Comparison of ENCODE assay signal across 11 cellular contexts in genomic region chr1:202374077-202374476, GRCh38.
"Had no signal": no experiment of that assay in that cellular context is flagged by ENCODE, and none has a peak within 500 bp of the region (broad histone marks: within the 10 kb centered on the region; RNA-seq: fewer than 3 reads in every experiment).

No MANE protein-coding gene starts in this region.

- H3K4me1 ChIP-seq: testis, upper lobe of right lung had no signal

- H3K9me3 ChIP-seq: testis, upper lobe of right lung had no signal

- H3K36me3 ChIP-seq: upper lobe of right lung had no signal

- DNase-seq: activated CD4-positive, alpha-beta T cell treated with anti-CD3 and anti-CD28 coated beads, Interleukin-2, amount 10 ng/mL, durations not matched to agents 24 days and 14 days; central memory CD4-positive, alpha-beta T cell; effector CD4-positive, alpha-beta T cell; hippocampal formation; retina; stimulated activated CD4-positive, alpha-beta T cell treated with anti-CD3 and anti-CD28 coated beads, Interleukin-4, amount 100 ng/mL, for 4 hours; stimulated activated naive CD8-positive, alpha-beta T cell treated with anti-CD3 and anti-CD28 coated beads, Interleukin-15, amount 100 ng/mL, for 72 hours; testis; upper lobe of right lung had no signal

- ATAC-seq: stimulated activated naive CD8-positive, alpha-beta T cell treated with anti-CD3 and anti-CD28 coated beads, Interleukin-15, amount 100 ng/mL, for 72 hours; upper lobe of right lung had no signal

- H3K27me3 ChIP-seq: testis, upper lobe of right lung had no signal

- H3K27ac ChIP-seq: coronary artery, epithelial cell of prostate, testis, upper lobe of right lung had no signal

- H3K4me3 ChIP-seq: coronary artery, testis, upper lobe of right lung had no signal
